ENCODE assay signal across 8 cellular contexts in genomic region chr2:122885436-122885835, GRCh38.
"Had no signal": no experiment of that assay in that cellular context is flagged by ENCODE, and none has a peak within 500 bp of the region (broad histone marks: within the 10 kb centered on the region; RNA-seq: fewer than 3 reads in every experiment).

No MANE protein-coding gene starts in this region.

- H3K9ac ChIP-seq: GM23248 had no signal

- H3K36me3 ChIP-seq: HAP-1 had no signal

- H3K9me3 ChIP-seq: HAP-1 had no signal

- H3K4me3 ChIP-seq: GM23248, HAP-1 had no signal

- H3K4me1 ChIP-seq: HAP-1 had no signal

- H3K27ac ChIP-seq: GM23248, HL-60 had no signal

- H2AFZ ChIP-seq: GM23248 had no signal

- DNase-seq: GM23248, GOT3, H7, HFFc6 had no signal

- ATAC-seq: HCT116, HepG2 had no signal

- FAIRE-seq: HepG2 had no signal
